ENCODE assay signal across 1 cellular context in genomic region chr5:143554918-143555477, GRCh38.
TF ChIP-seq lines count a peak whose summit lies in the region.

No MANE protein-coding gene starts in this region.

TF ChIP-seq in HepG2, 621 proteins besides CTCF, POLR2A, EP300 and RAD21 (continued from another document):
- TF ChIP-seq, protein P1, sequence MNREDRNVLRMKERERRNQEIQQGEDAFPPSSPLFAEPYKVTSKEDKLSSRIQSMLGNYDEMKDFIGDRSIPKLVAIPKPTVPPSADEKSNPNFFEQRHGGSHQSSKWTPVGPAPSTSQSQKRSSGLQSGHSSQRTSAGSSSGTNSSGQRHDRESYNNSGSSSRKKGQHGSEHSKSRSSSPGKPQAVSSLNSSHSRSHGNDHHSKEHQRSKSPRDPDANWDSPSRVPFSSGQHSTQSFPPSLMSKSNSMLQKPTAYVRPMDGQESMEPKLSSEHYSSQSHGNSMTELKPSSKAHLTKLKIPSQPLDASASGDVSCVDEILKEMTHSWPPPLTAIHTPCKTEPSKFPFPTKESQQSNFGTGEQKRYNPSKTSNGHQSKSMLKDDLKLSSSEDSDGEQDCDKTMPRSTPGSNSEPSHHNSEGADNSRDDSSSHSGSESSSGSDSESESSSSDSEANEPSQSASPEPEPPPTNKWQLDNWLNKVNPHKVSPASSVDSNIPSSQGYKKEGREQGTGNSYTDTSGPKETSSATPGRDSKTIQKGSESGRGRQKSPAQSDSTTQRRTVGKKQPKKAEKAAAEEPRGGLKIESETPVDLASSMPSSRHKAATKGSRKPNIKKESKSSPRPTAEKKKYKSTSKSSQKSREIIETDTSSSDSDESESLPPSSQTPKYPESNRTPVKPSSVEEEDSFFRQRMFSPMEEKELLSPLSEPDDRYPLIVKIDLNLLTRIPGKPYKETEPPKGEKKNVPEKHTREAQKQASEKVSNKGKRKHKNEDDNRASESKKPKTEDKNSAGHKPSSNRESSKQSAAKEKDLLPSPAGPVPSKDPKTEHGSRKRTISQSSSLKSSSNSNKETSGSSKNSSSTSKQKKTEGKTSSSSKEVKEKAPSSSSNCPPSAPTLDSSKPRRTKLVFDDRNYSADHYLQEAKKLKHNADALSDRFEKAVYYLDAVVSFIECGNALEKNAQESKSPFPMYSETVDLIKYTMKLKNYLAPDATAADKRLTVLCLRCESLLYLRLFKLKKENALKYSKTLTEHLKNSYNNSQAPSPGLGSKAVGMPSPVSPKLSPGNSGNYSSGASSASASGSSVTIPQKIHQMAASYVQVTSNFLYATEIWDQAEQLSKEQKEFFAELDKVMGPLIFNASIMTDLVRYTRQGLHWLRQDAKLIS (CRISPR knock-in tag; IDR thresholded peaks at IDR 0.05), result no peak
- TF ChIP-seq, protein P2, sequence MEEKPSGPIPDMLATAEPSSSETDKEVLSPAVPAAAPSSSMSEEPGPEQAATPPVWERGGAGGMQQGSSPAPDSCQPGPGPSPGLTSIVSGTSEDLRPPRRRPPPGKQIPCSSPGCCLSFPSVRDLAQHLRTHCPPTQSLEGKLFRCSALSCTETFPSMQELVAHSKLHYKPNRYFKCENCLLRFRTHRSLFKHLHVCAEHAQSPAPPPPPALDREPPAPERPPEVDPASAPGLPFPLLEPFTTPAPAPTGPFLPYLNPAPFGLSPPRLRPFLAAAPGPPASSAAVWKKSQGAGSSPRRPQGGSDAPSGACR (CRISPR knock-in tag; IDR thresholded peaks at IDR 0.05), result peak; percentile 84; the same call in 1 of the 2 replicates
- TF ChIP-seq, protein P3, sequence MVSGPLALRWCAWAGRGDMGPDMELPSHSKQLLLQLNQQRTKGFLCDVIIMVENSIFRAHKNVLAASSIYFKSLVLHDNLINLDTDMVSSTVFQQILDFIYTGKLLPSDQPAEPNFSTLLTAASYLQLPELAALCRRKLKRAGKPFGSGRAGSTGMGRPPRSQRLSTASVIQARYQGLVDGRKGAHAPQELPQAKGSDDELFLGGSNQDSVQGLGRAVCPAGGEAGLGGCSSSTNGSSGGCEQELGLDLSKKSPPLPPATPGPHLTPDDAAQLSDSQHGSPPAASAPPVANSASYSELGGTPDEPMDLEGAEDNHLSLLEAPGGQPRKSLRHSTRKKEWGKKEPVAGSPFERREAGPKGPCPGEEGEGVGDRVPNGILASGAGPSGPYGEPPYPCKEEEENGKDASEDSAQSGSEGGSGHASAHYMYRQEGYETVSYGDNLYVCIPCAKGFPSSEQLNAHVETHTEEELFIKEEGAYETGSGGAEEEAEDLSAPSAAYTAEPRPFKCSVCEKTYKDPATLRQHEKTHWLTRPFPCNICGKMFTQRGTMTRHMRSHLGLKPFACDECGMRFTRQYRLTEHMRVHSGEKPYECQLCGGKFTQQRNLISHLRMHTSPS (CRISPR knock-in tag; IDR thresholded peaks at IDR 0.05; ENCODE audit: low read depth), result no peak
- no peak for TF ChIP-seq ZBTB7A (CRISPR knock-in tag; IDR thresholded peaks at IDR 0.05)
- TF ChIP-seq RNF2 (conservative IDR thresholded peaks at IDR 0.05; ENCODE audit: low read depth), result no peak
- TF ChIP-seq JUND (CRISPR knock-in tag; IDR thresholded peaks at IDR 0.05), result peak; percentile 75; the same call in 1 of the 2 replicates
- peak; percentile 69; the same call in 1 of the 2 replicates for TF ChIP-seq DDIT3 (CRISPR knock-in tag; IDR thresholded peaks at IDR 0.05)
- no peak for TF ChIP-seq ZNF33B (CRISPR knock-in tag; IDR thresholded peaks at IDR 0.05)
- TF ChIP-seq ZNF276 (CRISPR knock-in tag; IDR thresholded peaks at IDR 0.05; ENCODE audit: low read depth), result no peak
- no peak for TF ChIP-seq FLYWCH1 (CRISPR knock-in tag; IDR thresholded peaks at IDR 0.05)
- TF ChIP-seq ZBTB21 (CRISPR knock-in tag; IDR thresholded peaks at IDR 0.05), result peak; percentile 80; the same call in 1 of the 2 replicates
- TF ChIP-seq KDM2A (CRISPR knock-in tag; IDR thresholded peaks at IDR 0.05; ENCODE audit: borderline replicate concordance, low read depth), result no peak
- 0 out of 2 replicates have a peak, but pooled peaks have one; percentile 31 for TF ChIP-seq JUN (CRISPR knock-in tag; IDR thresholded peaks at IDR 0.05)
TF ChIP-seq in HepG2: peak in this region for 239.
